1 cellular context compared by ENCODE assay signal in genomic region chr14:101584049-101584859, GRCh38.
TF ChIP-seq lines count a peak whose summit lies in the region.

No MANE protein-coding gene starts in this region.

TF ChIP-seq in GM12878, 131 proteins besides CTCF, POLR2A, EP300 and RAD21:
- TF ChIP-seq IRF3 (IDR thresholded peaks at IDR 0.05) (no peak), IKZF2 (IDR thresholded peaks at IDR 0.05) (no peak), MYC (IDR thresholded peaks at IDR 0.05; ENCODE audit: insufficient read depth, insufficient read length, insufficient replicate concordance, low read length, severe bottlenecking) (no peak), USF1 (IDR thresholded peaks at IDR 0.05; ENCODE audit: borderline replicate concordance, extremely low read length, insufficient read depth, low read depth, low read length) (peak; percentile 60), ATF3 (IDR thresholded peaks at IDR 0.05; ENCODE audit: borderline replicate concordance, extremely low read depth, low read depth, low read length) (no peak), SMAD5 (IDR thresholded peaks at IDR 0.05; ENCODE audit: low read depth) (no peak), RELA (IDR thresholded peaks at IDR 0.05; ENCODE audit: borderline replicate concordance, partially characterized antibody) (no peak)
